In genomic region chr5:73564018-73564417, GRCh38 we compare ENCODE assay signal across 7 cellular contexts. TPM values are rescaled to one million over a fixed set of nuclear protein-coding genes. Genes with fewer than 3 reads are reported as not detected.
A peak's percentile ranks its signal among the peaks of the same experiment; 100 is the strongest.
DNase-seq lines count a peak whose midpoint lies in the region; ATAC-seq and TF ChIP-seq lines count a peak whose summit lies in the region.

No MANE protein-coding gene starts in this region.

- in situ Hi-C loops in HAP-1 (cut with MboI; ENCODE audit: low sequenced_read_pairs), result no loop called here

- H3K36me3 Mint-ChIP-seq in T-helper 17 cell (ENCODE audit: low read depth), result peaks cover 6% of the 10 kb centered on the region

- H3K27ac ChIP-seq in smooth muscle cell (ENCODE audit: low read depth), result no peak overlapping the region

- no peaks in the 10 kb centered on the region for H3K27me3 Mint-ChIP-seq in T-helper 17 cell

- peak in 1 of 2 experiments; percentile 29 for DNase-seq in HAP-1 (ENCODE audit: low spot score in 2 of 2)
- DNase-seq in T-helper 17 cell, result no peak
- DNase-seq in foreskin fibroblast, result peak in 1 of 2 donors; percentile 24
- no peak for DNase-seq in smooth muscle cell (lab: John Stamatoyannopoulos, UW; ENCODE audit: unreplicated experiment)
- no peak for DNase-seq in COLO668 (lab: John Stamatoyannopoulos, UW; ENCODE audit: unreplicated experiment)
- DNase-seq in NCI-H748 treated with DMSO at 0.1 percent for 48 hours (lab: John Stamatoyannopoulos, UW), result no peak

- H4K20me1 ChIP-seq in smooth muscle cell (ENCODE audit: low read depth), result no peaks in the 10 kb centered on the region

- H3K79me2 ChIP-seq in smooth muscle cell (ENCODE audit: low read depth), result peaks cover 46% of the 10 kb centered on the region

- H3K4me3 Mint-ChIP-seq in T-helper 17 cell, result peak overlapping the region; percentile 99

- H3F3A ChIP-seq in smooth muscle cell (ENCODE audit: low read depth), result no peaks in the 10 kb centered on the region

- 70% methylated on average over 3 of the region's 3 CpGs for WGBS in smooth muscle cell (ENCODE audit: low lambda C conversion rate)

- H3K9me3 ChIP-seq in HAP-1, result no peaks in the 10 kb centered on the region
- H3K9me3 ChIP-seq in T-helper 17 cell (ENCODE audit: control insufficient read depth, low read length, poor library complexity, severe bottlenecking), result no peaks in the 10 kb centered on the region
- H3K9me3 ChIP-seq in smooth muscle cell (replicated peaks; ENCODE audit: low read depth), result no peaks in the 10 kb centered on the region

- H3K36me3 ChIP-seq in HAP-1 (replicated peaks) (peaks cover 15% of the 10 kb centered on the region), smooth muscle cell (ENCODE audit: low read depth) (peaks cover 6% of the 10 kb centered on the region)

- peak overlapping the region; percentile 100 for H3K27ac Mint-ChIP-seq in T-helper 17 cell

- peak overlapping the region; percentile 92 for H3K4me2 ChIP-seq in smooth muscle cell

- H3K4me3 ChIP-seq in HAP-1 (peak overlapping the region; percentile 61), foreskin fibroblast (ENCODE audit: low read depth in 1 of 2, low read length in 2 of 2) (peak overlapping the region; percentile 82 to 88), smooth muscle cell (peak overlapping the region; percentile 79)

- no peaks in the 10 kb centered on the region for H3K27me3 ChIP-seq in HAP-1 (ENCODE audit: low read depth)
- H3K27me3 ChIP-seq in smooth muscle cell (ENCODE audit: low read depth), result no peaks in the 10 kb centered on the region

- H3K4me1 ChIP-seq in HAP-1, result peaks cover 5% of the 10 kb centered on the region
- H3K4me1 ChIP-seq in smooth muscle cell (ENCODE audit: low read depth), result peaks cover 20% of the 10 kb centered on the region

- ATAC-seq in T-helper 17 cell (no peak), HG02642 (IDR thresholded peaks at IDR 0.05; ENCODE audit: poor library complexity, unreplicated experiment) (no peak)

- peaks cover 27% of the 10 kb centered on the region for H3K4me1 Mint-ChIP-seq in T-helper 17 cell

- peak overlapping the region; percentile 96 for H3K9ac ChIP-seq in smooth muscle cell (ENCODE audit: low read depth)

- TF ChIP-seq CTCF in foreskin fibroblast (IDR thresholded peaks at IDR 0.05; ENCODE audit: low read depth, low read length) (no peak), smooth muscle cell (IDR thresholded peaks at IDR 0.05; ENCODE audit: borderline replicate concordance, insufficient read depth, poor library complexity, severe bottlenecking) (no peak)

- H2AFZ ChIP-seq in smooth muscle cell (ENCODE audit: low read depth), result peak overlapping the region; percentile 90

RNA-seq across cellular contexts. Expression of gene ANKRA2, which starts 1.4 kb away (rescaled TPM):
- 10 to 100 TPM; 28.1 to 34.5 TPM for total RNA-seq in T-helper 17 cell
- total RNA-seq in smooth muscle cell, result 34.4 and 37.6 TPM in 2 replicates
- 19.9 and 24.7 TPM in 2 replicates for polyA plus RNA-seq in smooth muscle cell

RNA-seq across cellular contexts. Expression of gene UTP15, which starts 1.5 kb away (rescaled TPM):
- 10 to 100 TPM; 35.8 to 41.6 TPM for total RNA-seq in T-helper 17 cell
- total RNA-seq in smooth muscle cell, result 15.2 and 25.5 TPM in 2 replicates
- polyA plus RNA-seq in smooth muscle cell, result 10.2 and 13.2 TPM in 2 replicates
